1 cellular context compared by ENCODE assay signal in genomic region chr20:21303872-21304586, GRCh38.
TF ChIP-seq lines count a peak whose summit lies in the region.

No MANE protein-coding gene starts in this region.

TF ChIP-seq in GM23338, 12 proteins besides CTCF, POLR2A, EP300 and RAD21 (continued from another document):
- TF ChIP-seq ETS1 (IDR thresholded peaks at IDR 0.05) (0 out of 2 replicates have a peak, but pooled peaks have one; percentile 7), JUNB (IDR thresholded peaks at IDR 0.05; ENCODE audit: unreplicated experiment) (no peak), POLR2AphosphoS5 (IDR thresholded peaks at IDR 0.05; ENCODE audit: low read depth) (no peak)
